Comparison of ENCODE assay signal across 14 cellular contexts in the genomic region with DNA sequence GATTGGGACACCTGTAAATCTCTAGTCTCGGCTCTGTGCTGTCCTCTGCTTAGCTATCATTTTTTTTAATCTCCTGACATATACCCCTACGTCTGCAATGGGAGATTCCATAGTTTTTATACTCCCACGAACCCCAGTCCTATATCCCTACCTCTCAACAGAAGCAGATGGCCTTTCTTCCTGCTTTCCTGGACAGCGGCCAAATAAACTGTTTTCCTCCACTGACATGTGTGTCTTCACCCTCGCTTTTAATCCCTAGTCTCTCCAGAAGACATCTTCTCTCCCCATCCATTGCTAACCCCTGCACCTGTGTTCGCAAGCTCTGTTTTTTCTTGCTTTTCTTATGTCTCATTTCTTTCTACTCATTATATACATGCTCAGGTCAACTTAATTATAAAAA.
DNase-seq lines count a peak whose midpoint lies in the region.
"Had no signal": no experiment of that assay in that cellular context is flagged by ENCODE, and none has a peak within 500 bp of the region (broad histone marks: within the 10 kb centered on the region; RNA-seq: fewer than 3 reads in every experiment).

No MANE protein-coding gene starts in this region.

- DNase-seq in NCI-H748 (lab: John Stamatoyannopoulos, UW; ENCODE audit: unreplicated experiment) (peak; percentile 19), NCI-H748 treated with DMSO at 0.1 percent for 48 hours (lab: John Stamatoyannopoulos, UW) (no peak), NCI-H1694 treated with DMSO at 0.1 percent for 48 hours (lab: John Stamatoyannopoulos, UW) (peak; percentile 81), NCI-H82 (lab: John Stamatoyannopoulos, UW) (peak; percentile 98), myocyte (ENCODE audit: low read depth) (peak; percentile 9), AG08395 (ENCODE audit: low spot score) (no peak), cerebellar nuclear complex (lab: John Stamatoyannopoulos, UW) (no peak), SKM-1 (lab: John Stamatoyannopoulos, UW; ENCODE audit: unreplicated experiment) (no peak)
- DNase-seq: CD8-positive, alpha-beta memory T cell; GDM1; H7; KG1; NCI-H1436 treated with DMSO at 0.1 percent for 48 hours; T-cell had no signal

Comparison
In these comparisons a context has a peak if more than half of its experiments do, and no peak if none do; other contexts are left out.
1. DNase-seq: peak in NCI-H748 (single experiment), NCI-H1694 treated with DMSO at 0.1 percent for 48 hours (single experiment), NCI-H82 (single experiment) and myocyte (single experiment); none in NCI-H748 treated with DMSO at 0.1 percent for 48 hours (single experiment), AG08395 (single experiment), cerebellar nuclear complex (0 of 2) and SKM-1 (single experiment).